Comparison of ENCODE assay signal across 1 cellular context in genomic region chr6:109383438-109383940, GRCh38.
TF ChIP-seq lines count a peak whose summit lies in the region.

No MANE protein-coding gene starts in this region.

TF ChIP-seq in endothelial cell of umbilical vein, 7 proteins besides CTCF, POLR2A, EP300 and RAD21 (continued from another document):
- TF ChIP-seq MAX (IDR thresholded peaks at IDR 0.05; ENCODE audit: insufficient read depth, insufficient read length) (no peak), FOS (IDR thresholded peaks at IDR 0.05; ENCODE audit: borderline replicate concordance, insufficient read depth, low read length) (no peak)
TF ChIP-seq in endothelial cell of umbilical vein: peak in this region for 0.
